In the genomic region with DNA sequence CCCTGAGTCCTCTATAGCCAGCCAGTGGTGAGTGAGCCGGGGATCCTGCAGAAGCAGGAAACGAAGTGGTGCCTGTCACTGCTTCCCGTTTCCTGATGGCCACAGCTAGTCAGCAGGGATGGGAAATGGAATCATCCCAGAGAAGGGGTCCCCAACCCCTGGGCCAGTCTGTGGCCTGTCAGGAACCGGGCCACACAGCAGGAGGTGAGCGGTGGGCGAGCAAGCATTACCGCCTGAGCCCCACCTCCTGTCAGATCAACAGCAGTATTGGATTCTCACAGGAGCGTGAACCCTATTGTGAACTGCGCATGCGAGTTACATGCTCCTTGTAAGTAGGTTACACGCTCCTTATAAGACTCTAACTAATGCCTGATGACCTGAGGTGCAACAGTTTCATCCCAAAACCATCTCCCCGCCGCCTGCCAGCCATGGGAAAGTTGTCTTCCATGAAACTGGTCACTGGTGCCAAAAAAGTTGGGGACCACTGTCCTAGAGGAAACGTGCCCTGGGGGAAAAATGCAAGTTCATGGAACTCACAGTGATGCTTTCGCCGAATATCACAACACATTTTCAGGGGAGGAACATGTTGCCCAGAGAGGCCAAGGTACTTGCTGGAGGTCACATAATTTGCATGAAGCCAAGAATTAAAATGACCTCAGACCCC, we compare ENCODE assay signal across 1 cellular context.
TF ChIP-seq lines count a peak whose summit lies in the region.

No MANE protein-coding gene starts in this region.

TF ChIP-seq in WTC11, 78 proteins besides CTCF, POLR2A, EP300 and RAD21 (continued from another document):
- TF ChIP-seq, protein P1, sequence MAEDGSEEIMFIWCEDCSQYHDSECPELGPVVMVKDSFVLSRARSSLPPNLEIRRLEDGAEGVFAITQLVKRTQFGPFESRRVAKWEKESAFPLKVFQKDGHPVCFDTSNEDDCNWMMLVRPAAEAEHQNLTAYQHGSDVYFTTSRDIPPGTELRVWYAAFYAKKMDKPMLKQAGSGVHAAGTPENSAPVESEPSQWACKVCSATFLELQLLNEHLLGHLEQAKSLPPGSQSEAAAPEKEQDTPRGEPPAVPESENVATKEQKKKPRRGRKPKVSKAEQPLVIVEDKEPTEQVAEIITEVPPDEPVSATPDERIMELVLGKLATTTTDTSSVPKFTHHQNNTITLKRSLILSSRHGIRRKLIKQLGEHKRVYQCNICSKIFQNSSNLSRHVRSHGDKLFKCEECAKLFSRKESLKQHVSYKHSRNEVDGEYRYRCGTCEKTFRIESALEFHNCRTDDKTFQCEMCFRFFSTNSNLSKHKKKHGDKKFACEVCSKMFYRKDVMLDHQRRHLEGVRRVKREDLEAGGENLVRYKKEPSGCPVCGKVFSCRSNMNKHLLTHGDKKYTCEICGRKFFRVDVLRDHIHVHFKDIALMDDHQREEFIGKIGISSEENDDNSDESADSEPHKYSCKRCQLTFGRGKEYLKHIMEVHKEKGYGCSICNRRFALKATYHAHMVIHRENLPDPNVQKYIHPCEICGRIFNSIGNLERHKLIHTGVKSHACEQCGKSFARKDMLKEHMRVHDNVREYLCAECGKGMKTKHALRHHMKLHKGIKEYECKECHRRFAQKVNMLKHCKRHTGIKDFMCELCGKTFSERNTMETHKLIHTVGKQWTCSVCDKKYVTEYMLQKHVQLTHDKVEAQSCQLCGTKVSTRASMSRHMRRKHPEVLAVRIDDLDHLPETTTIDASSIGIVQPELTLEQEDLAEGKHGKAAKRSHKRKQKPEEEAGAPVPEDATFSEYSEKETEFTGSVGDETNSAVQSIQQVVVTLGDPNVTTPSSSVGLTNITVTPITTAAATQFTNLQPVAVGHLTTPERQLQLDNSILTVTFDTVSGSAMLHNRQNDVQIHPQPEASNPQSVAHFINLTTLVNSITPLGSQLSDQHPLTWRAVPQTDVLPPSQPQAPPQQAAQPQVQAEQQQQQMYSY (CRISPR knock-in tag; IDR thresholded peaks at IDR 0.05), result no peak
- TF ChIP-seq, protein P2, sequence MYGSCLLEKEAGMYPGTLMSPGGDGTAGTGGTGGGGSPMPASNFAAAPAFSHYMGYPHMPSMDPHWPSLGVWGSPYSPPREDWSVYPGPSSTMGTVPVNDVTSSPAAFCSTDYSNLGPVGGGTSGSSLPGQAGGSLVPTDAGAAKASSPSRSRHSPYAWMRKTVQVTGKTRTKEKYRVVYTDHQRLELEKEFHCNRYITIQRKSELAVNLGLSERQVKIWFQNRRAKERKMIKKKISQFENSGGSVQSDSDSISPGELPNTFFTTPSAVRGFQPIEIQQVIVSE (CRISPR knock-in tag; IDR thresholded peaks at IDR 0.05; ENCODE audit: borderline replicate concordance), result no peak
- TF ChIP-seq CREM (CRISPR knock-in tag; IDR thresholded peaks at IDR 0.05) (no peak), ZNF138 (CRISPR knock-in tag; conservative IDR thresholded peaks at IDR 0.05) (no peak), ZNF263 (CRISPR knock-in tag; IDR thresholded peaks at IDR 0.05; ENCODE audit: low read depth) (no peak), EMX1 (CRISPR knock-in tag; IDR thresholded peaks at IDR 0.05) (no peak), ZNF416 (CRISPR knock-in tag; IDR thresholded peaks at IDR 0.05) (no peak)
- TF ChIP-seq, protein P3, sequence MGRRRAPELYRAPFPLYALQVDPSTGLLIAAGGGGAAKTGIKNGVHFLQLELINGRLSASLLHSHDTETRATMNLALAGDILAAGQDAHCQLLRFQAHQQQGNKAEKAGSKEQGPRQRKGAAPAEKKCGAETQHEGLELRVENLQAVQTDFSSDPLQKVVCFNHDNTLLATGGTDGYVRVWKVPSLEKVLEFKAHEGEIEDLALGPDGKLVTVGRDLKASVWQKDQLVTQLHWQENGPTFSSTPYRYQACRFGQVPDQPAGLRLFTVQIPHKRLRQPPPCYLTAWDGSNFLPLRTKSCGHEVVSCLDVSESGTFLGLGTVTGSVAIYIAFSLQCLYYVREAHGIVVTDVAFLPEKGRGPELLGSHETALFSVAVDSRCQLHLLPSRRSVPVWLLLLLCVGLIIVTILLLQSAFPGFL (CRISPR knock-in tag; IDR thresholded peaks at IDR 0.05; ENCODE audit: borderline replicate concordance), result no peak
